In the genomic region with DNA sequence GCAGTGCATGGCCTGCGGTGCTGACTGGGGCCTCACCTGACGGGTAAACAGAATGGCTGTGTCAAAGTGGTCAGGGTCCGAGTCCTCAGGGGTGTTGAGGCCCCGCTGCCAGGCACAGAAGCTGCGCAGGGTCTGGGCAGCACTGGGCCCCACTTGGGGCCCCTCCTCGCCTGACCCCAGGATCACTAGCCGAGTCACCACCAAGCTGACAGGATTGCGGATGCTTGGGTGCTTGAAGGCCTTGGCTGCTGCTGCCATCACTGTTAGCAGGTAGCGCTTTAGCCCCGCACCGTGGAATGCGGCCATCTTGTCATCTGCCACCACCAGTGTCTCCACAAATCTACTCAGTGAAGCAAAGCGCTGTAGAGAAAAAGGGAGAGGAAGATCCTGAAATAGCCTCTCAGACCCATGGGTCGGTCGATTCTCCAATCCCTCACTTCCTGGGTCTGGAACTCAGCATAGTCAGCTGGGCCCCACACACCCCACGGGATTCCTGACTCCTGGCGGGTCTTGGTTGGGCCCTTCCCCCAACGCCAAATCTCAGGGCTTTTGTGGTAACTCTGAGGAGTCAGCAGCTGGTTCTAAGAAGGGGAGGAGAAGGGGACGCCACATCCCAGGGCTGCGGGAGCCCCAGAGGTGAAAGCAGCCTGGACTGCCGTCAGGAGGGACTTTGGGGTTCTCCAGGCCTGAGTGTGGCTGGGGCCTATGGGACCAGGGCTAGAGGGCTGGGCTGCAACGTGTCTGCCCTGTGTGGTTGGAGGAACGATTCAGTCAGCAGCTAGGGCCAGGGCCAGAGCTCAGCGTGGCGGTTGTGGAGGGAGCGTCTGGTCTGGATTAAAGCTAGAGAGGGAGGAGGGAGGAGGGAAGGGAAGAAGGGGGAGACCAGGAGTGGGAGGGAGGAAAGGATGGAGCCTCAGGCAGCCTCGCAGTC, we compare ENCODE assay signal across 10 cellular contexts. TPM values are rescaled to one million over a fixed set of nuclear protein-coding genes. Genes with fewer than 3 reads are reported as not detected.
DNase-seq lines count a peak whose midpoint lies in the region; ATAC-seq and TF ChIP-seq lines count a peak whose summit lies in the region.
"Had no signal": no experiment of that assay in that cellular context is flagged by ENCODE, and none has a peak within 500 bp of the region (broad histone marks: within the 10 kb centered on the region; RNA-seq: fewer than 3 reads in every experiment).

No MANE protein-coding gene starts in this region.

- WGBS in urinary bladder, result 48% methylated on average over 27 of the region's 27 CpGs

- TF ChIP-seq CTCF in endothelial cell (IDR thresholded peaks at IDR 0.05; ENCODE audit: unreplicated experiment), result no peak

- no peaks in the 10 kb centered on the region for H3K36me3 ChIP-seq in mucosa of rectum (ENCODE audit: control insufficient read depth in 2 of 2, insufficient read depth in 2 of 2, low read length in 2 of 2)
- H3K36me3 ChIP-seq in urinary bladder (ENCODE audit: insufficient read depth), result no peaks in the 10 kb centered on the region

- peaks cover 33 to 36% of the 10 kb centered on the region in 2 donors for H3K4me1 ChIP-seq in mucosa of rectum (ENCODE audit: control insufficient read depth in 2 of 2, insufficient read depth in 2 of 2, low read length in 2 of 2)
- no peaks in the 10 kb centered on the region for H3K4me1 ChIP-seq in urinary bladder (ENCODE audit: insufficient read depth)

- no peaks in the 10 kb centered on the region for H3K9me3 ChIP-seq in mucosa of rectum (ENCODE audit: control insufficient read depth in 2 of 2, low read length in 2 of 2)

- H3K27ac Mint-ChIP-seq in activated T-cell treated with anti-CD3 and anti-CD28 coated beads, Interleukin-2, amount 50 U/mL, for 24 hours, result peak overlapping the region; percentile 51
- no peak overlapping the region for H3K27ac Mint-ChIP-seq in activated T-cell treated with anti-CD3 and anti-CD28 coated beads, Interleukin-2, amount 50 U/mL, for 72 hours
- H3K27ac Mint-ChIP-seq in endothelial cell (ENCODE audit: unreplicated experiment), result no peak overlapping the region
- no peak overlapping the region for H3K27ac Mint-ChIP-seq in activated T-helper 2 cell treated with anti-CD3 and anti-CD28 coated beads, Interferon-gamma antibody, Interleukin-2, Interleukin-4, amounts not matched to agents 10 μg/mL and 5 μg/mL and 100 μg/mL, durations not matched to agents 14 hours and 24 hours and 36 hours

- peaks cover 42% of the 10 kb centered on the region for H3K4me1 Mint-ChIP-seq in activated T-cell treated with anti-CD3 and anti-CD28 coated beads, Interleukin-2, amount 50 U/mL, for 24 hours (ENCODE audit: low read depth)
- peaks cover 42% of the 10 kb centered on the region for H3K4me1 Mint-ChIP-seq in activated T-cell treated with anti-CD3 and anti-CD28 coated beads, Interleukin-2, amount 50 U/mL, for 72 hours (ENCODE audit: low read depth)
- peaks cover 85% of the 10 kb centered on the region for H3K4me1 Mint-ChIP-seq in endothelial cell (ENCODE audit: unreplicated experiment)
- peaks cover 29% of the 10 kb centered on the region for H3K4me1 Mint-ChIP-seq in activated T-helper 2 cell treated with anti-CD3 and anti-CD28 coated beads, Interferon-gamma antibody, Interleukin-2, Interleukin-4, amounts not matched to agents 10 μg/mL and 5 μg/mL and 100 μg/mL, durations not matched to agents 14 hours and 24 hours and 36 hours (ENCODE audit: low read depth)

- no peaks in the 10 kb centered on the region for H3K36me3 Mint-ChIP-seq in activated T-cell treated with anti-CD3 and anti-CD28 coated beads, Interleukin-2, amount 50 U/mL, for 24 hours (ENCODE audit: low read depth)
- H3K36me3 Mint-ChIP-seq in activated T-cell treated with anti-CD3 and anti-CD28 coated beads, Interleukin-2, amount 50 U/mL, for 72 hours (ENCODE audit: insufficient read depth in 2 of 2), result no peaks in the 10 kb centered on the region
- H3K36me3 Mint-ChIP-seq in endothelial cell (ENCODE audit: low read depth, unreplicated experiment), result peaks cover 23% of the 10 kb centered on the region
- H3K36me3 Mint-ChIP-seq in activated T-helper 2 cell treated with anti-CD3 and anti-CD28 coated beads, Interferon-gamma antibody, Interleukin-2, Interleukin-4, amounts not matched to agents 10 μg/mL and 5 μg/mL and 100 μg/mL, durations not matched to agents 14 hours and 24 hours and 36 hours (ENCODE audit: low read depth), result no peaks in the 10 kb centered on the region

- DNase-seq in activated T-cell treated with anti-CD3 and anti-CD28 coated beads, Interleukin-2, amount 50 U/mL, for 24 hours, result no peak
- no peak for DNase-seq in activated T-cell treated with anti-CD3 and anti-CD28 coated beads, Interleukin-2, amount 50 U/mL, for 72 hours
- no peak for DNase-seq in endothelial cell (ENCODE audit: low spot score)
- no peak for DNase-seq in activated T-helper 2 cell treated with anti-CD3 and anti-CD28 coated beads, Interferon-gamma antibody, Interleukin-2, Interleukin-4, amounts not matched to agents 10 μg/mL and 5 μg/mL and 100 μg/mL, durations not matched to agents 14 hours and 24 hours and 36 hours (ENCODE audit: low spot score)
- DNase-seq in RPMI8226, result no peak
- DNase-seq in NCI-H2227 (lab: John Stamatoyannopoulos, UW; ENCODE audit: unreplicated experiment), result no peak
- DNase-seq: stimulated activated CD4-positive, alpha-beta T cell treated with anti-CD3 and anti-CD28 coated beads, Interleukin-4, amount 100 ng/mL, for 1 hour had no signal

- H3K9ac ChIP-seq in mucosa of rectum (ENCODE audit: low read depth in 1 of 2, low read length in 2 of 2), result peak overlapping the region; percentile 8 to 49

- no peaks in the 10 kb centered on the region for H3K27me3 ChIP-seq in mucosa of rectum (ENCODE audit: control insufficient read depth in 2 of 2, insufficient read depth in 2 of 2, low read length in 2 of 2)

- H3K27ac ChIP-seq in mucosa of rectum (ENCODE audit: low read depth in 2 of 2, low read length in 2 of 2), result peak overlapping the region; percentile 54 to 97
- peak overlapping the region; percentile 69 for H3K27ac ChIP-seq in urinary bladder (ENCODE audit: low read depth)
- H3K27ac ChIP-seq: C4-2B had no signal

- no peaks in the 10 kb centered on the region for H3K9me3 Mint-ChIP-seq in activated T-cell treated with anti-CD3 and anti-CD28 coated beads, Interleukin-2, amount 50 U/mL, for 24 hours
- H3K9me3 Mint-ChIP-seq in activated T-cell treated with anti-CD3 and anti-CD28 coated beads, Interleukin-2, amount 50 U/mL, for 72 hours, result no peaks in the 10 kb centered on the region
- no peaks in the 10 kb centered on the region for H3K9me3 Mint-ChIP-seq in endothelial cell (ENCODE audit: unreplicated experiment)
- no peaks in the 10 kb centered on the region for H3K9me3 Mint-ChIP-seq in activated T-helper 2 cell treated with anti-CD3 and anti-CD28 coated beads, Interferon-gamma antibody, Interleukin-2, Interleukin-4, amounts not matched to agents 10 μg/mL and 5 μg/mL and 100 μg/mL, durations not matched to agents 14 hours and 24 hours and 36 hours

- H3K4me3 Mint-ChIP-seq in activated T-cell treated with anti-CD3 and anti-CD28 coated beads, Interleukin-2, amount 50 U/mL, for 24 hours, result no peak overlapping the region
- H3K4me3 Mint-ChIP-seq in activated T-cell treated with anti-CD3 and anti-CD28 coated beads, Interleukin-2, amount 50 U/mL, for 72 hours, result no peak overlapping the region
- H3K4me3 Mint-ChIP-seq in endothelial cell (ENCODE audit: unreplicated experiment), result peak overlapping the region; percentile 90
- H3K4me3 Mint-ChIP-seq in activated T-helper 2 cell treated with anti-CD3 and anti-CD28 coated beads, Interferon-gamma antibody, Interleukin-2, Interleukin-4, amounts not matched to agents 10 μg/mL and 5 μg/mL and 100 μg/mL, durations not matched to agents 14 hours and 24 hours and 36 hours (ENCODE audit: low read depth), result no peak overlapping the region

- H3K4me3 ChIP-seq in mucosa of rectum (ENCODE audit: low read length in 2 of 2), result peak overlapping the region in 1 of 2 donors; percentile 53
- H3K4me3 ChIP-seq in urinary bladder (ENCODE audit: low read depth, low read length), result no peak overlapping the region

- ATAC-seq in activated T-cell treated with anti-CD3 and anti-CD28 coated beads, Interleukin-2, amount 50 U/mL, for 72 hours (replicated peaks in 1 of 2), result no peak

- H3K27me3 Mint-ChIP-seq in activated T-cell treated with anti-CD3 and anti-CD28 coated beads, Interleukin-2, amount 50 U/mL, for 24 hours, result no peaks in the 10 kb centered on the region
- no peaks in the 10 kb centered on the region for H3K27me3 Mint-ChIP-seq in activated T-cell treated with anti-CD3 and anti-CD28 coated beads, Interleukin-2, amount 50 U/mL, for 72 hours (ENCODE audit: low read depth)
- H3K27me3 Mint-ChIP-seq in endothelial cell (ENCODE audit: unreplicated experiment), result peaks cover 15% of the 10 kb centered on the region
- H3K27me3 Mint-ChIP-seq in activated T-helper 2 cell treated with anti-CD3 and anti-CD28 coated beads, Interferon-gamma antibody, Interleukin-2, Interleukin-4, amounts not matched to agents 10 μg/mL and 5 μg/mL and 100 μg/mL, durations not matched to agents 14 hours and 24 hours and 36 hours (ENCODE audit: low read depth), result no peaks in the 10 kb centered on the region

- intact Hi-C loops in activated T-helper 2 cell treated with anti-CD3 and anti-CD28 coated beads, Interferon-gamma antibody, Interleukin-2, Interleukin-4, amounts not matched to agents 10 μg/mL and 5 μg/mL and 100 μg/mL, durations not matched to agents 14 hours and 24 hours and 36 hours (cut with micrococcal nuclease), result no loop called here

RNA-seq across cellular contexts. Expression of gene ADAMTS4, which starts 2.1 kb away (rescaled TPM):
- 1 to 10 TPM; 4.0 to 7.7 TPM for total RNA-seq in activated T-cell treated with anti-CD3 and anti-CD28 coated beads, Interleukin-2, amount 50 U/mL, for 72 hours
- 56.8 TPM for total RNA-seq in endothelial cell (ENCODE audit: unreplicated experiment)
- 4.4 TPM for total RNA-seq in urinary bladder
- polyA plus RNA-seq in urinary bladder, result 19.6 TPM
- 0.05 and 0.09 TPM in 2 replicates for total RNA-seq in activated T-helper 2 cell treated with anti-CD3 and anti-CD28 coated beads, Interferon-gamma antibody, Interleukin-2, Interleukin-4, amounts not matched to agents 10 μg/mL and 5 μg/mL and 100 μg/mL, durations not matched to agents 14 hours and 24 hours and 36 hours

RNA-seq across cellular contexts. Expression of gene NDUFS2, which starts 5.4 kb away (rescaled TPM):
- 100 to 1,000 TPM; 108 to 114 TPM for total RNA-seq in activated T-cell treated with anti-CD3 and anti-CD28 coated beads, Interleukin-2, amount 50 U/mL, for 72 hours
- total RNA-seq in endothelial cell (ENCODE audit: unreplicated experiment), result 93.1 TPM
- total RNA-seq in urinary bladder, result 71.9 TPM
- 100 TPM for polyA plus RNA-seq in urinary bladder
- 79.0 and 91.5 TPM in 2 replicates for total RNA-seq in activated T-helper 2 cell treated with anti-CD3 and anti-CD28 coated beads, Interferon-gamma antibody, Interleukin-2, Interleukin-4, amounts not matched to agents 10 μg/mL and 5 μg/mL and 100 μg/mL, durations not matched to agents 14 hours and 24 hours and 36 hours

RNA-seq across cellular contexts. Expression of gene FCER1G, which starts 18.3 kb away (rescaled TPM):
- 1 to 10 TPM; 1.8 to 3.7 TPM for total RNA-seq in activated T-cell treated with anti-CD3 and anti-CD28 coated beads, Interleukin-2, amount 50 U/mL, for 72 hours
- total RNA-seq in endothelial cell (ENCODE audit: unreplicated experiment), result 4.3 TPM
- 15.9 TPM for total RNA-seq in urinary bladder
- polyA plus RNA-seq in urinary bladder, result 161 TPM
- total RNA-seq in activated T-helper 2 cell treated with anti-CD3 and anti-CD28 coated beads, Interferon-gamma antibody, Interleukin-2, Interleukin-4, amounts not matched to agents 10 μg/mL and 5 μg/mL and 100 μg/mL, durations not matched to agents 14 hours and 24 hours and 36 hours, result 0.60 and 0.71 TPM in 2 replicates

RNA-seq across cellular contexts. Expression of gene B4GALT3, which starts 19.5 kb away (rescaled TPM):
- 10 to 100 TPM; 55.9 to 56.5 TPM for total RNA-seq in activated T-cell treated with anti-CD3 and anti-CD28 coated beads, Interleukin-2, amount 50 U/mL, for 72 hours
- total RNA-seq in endothelial cell (ENCODE audit: unreplicated experiment) (44.0 TPM), urinary bladder (15.3 TPM)
- 21.5 TPM for polyA plus RNA-seq in urinary bladder
- 57.5 and 57.6 TPM in 2 replicates for total RNA-seq in activated T-helper 2 cell treated with anti-CD3 and anti-CD28 coated beads, Interferon-gamma antibody, Interleukin-2, Interleukin-4, amounts not matched to agents 10 μg/mL and 5 μg/mL and 100 μg/mL, durations not matched to agents 14 hours and 24 hours and 36 hours

RNA-seq across cellular contexts. Expression of gene APOA2, which starts 26.6 kb away (rescaled TPM):
- total RNA-seq in activated T-cell treated with anti-CD3 and anti-CD28 coated beads, Interleukin-2, amount 50 U/mL, for 72 hours, result not detected
- total RNA-seq in endothelial cell (ENCODE audit: unreplicated experiment) (not detected), urinary bladder (not detected)
- 5.4 TPM for polyA plus RNA-seq in urinary bladder
- total RNA-seq in activated T-helper 2 cell treated with anti-CD3 and anti-CD28 coated beads, Interferon-gamma antibody, Interleukin-2, Interleukin-4, amounts not matched to agents 10 μg/mL and 5 μg/mL and 100 μg/mL, durations not matched to agents 14 hours and 24 hours and 36 hours, result not detected in 2 replicates
